In the genomic region with DNA sequence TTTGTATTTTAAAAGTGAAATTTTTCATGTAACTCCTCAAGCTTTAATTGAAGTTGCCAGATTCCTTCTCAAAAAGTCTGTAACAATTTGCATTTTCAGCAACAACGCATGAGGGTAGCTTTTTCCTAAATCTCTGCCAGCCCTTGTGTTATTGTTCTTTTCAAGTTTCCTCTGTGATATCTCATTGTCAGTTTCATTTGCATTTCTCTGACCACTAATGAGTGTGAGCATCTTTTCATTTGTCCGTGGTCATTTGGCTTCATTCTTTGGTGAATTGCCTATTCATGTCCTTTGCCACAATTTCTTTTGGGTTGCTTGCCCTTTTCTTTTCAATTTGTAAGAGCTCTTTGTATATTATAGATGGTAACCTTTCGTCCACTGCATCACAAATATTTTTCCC, we compare ENCODE assay signal across 15 cellular contexts.
"Had no signal": no experiment of that assay in that cellular context is flagged by ENCODE, and none has a peak within 500 bp of the region (broad histone marks: within the 10 kb centered on the region; RNA-seq: fewer than 3 reads in every experiment).

No MANE protein-coding gene starts in this region.

- H3K36me3 Mint-ChIP-seq: immature natural killer cell had no signal

- ATAC-seq: gastroesophageal sphincter; left cardiac atrium; mucosa of descending colon; naive thymus-derived CD8-positive, alpha-beta T cell had no signal

- H3K4me1 Mint-ChIP-seq: immature natural killer cell had no signal

- H3K4me3 Mint-ChIP-seq: immature natural killer cell; naive thymus-derived CD8-positive, alpha-beta T cell had no signal

- DNase-seq: effector CD8-positive, alpha-beta T cell; immature natural killer cell; kidney; left cardiac atrium; left ventricle myocardium inferior; mesendoderm; mucosa of descending colon; naive thymus-derived CD8-positive, alpha-beta T cell; posterior cingulate gyrus; stimulated activated CD4-positive, alpha-beta T cell treated with anti-CD3 and anti-CD28 coated beads, Interleukin-2, amount 100 ng/mL, for 48 hours; stimulated activated naive CD4-positive, alpha-beta T cell treated with Interleukin-2 at 50 U/mL for 16 hours; tibial artery; upper lobe of left lung; uterus had no signal

- H3K27ac Mint-ChIP-seq: immature natural killer cell had no signal
